In genomic region chr4:77714514-77714913, GRCh38 we compare ENCODE assay signal across 18 cellular contexts.
A peak's percentile ranks its signal among the peaks of the same experiment; 100 is the strongest.
DNase-seq lines count a peak whose midpoint lies in the region; ATAC-seq, FAIRE-seq and TF ChIP-seq lines count a peak whose summit lies in the region.
"Had no signal": no experiment of that assay in that cellular context is flagged by ENCODE, and none has a peak within 500 bp of the region (broad histone marks: within the 10 kb centered on the region; RNA-seq: fewer than 3 reads in every experiment).

No MANE protein-coding gene starts in this region.

- no peak overlapping the region for H3K27ac ChIP-seq in GM23338 (ENCODE audit: low read depth)
- H3K27ac ChIP-seq in pancreas: peak overlapping the region in 2 of 4 donors; percentile 37 to 56
- no peak overlapping the region for H3K27ac ChIP-seq in tibial nerve

- H3K9me3 ChIP-seq in pancreas (no peaks in the 10 kb centered on the region), tibial nerve (no peaks in the 10 kb centered on the region)
- H3K9me3 ChIP-seq: BE2C had no signal

- H3K36me3 ChIP-seq in GM23338 (ENCODE audit: insufficient read depth): no peaks in the 10 kb centered on the region
- no peaks in the 10 kb centered on the region for H3K36me3 ChIP-seq in pancreas
- H3K36me3 ChIP-seq in tibial nerve: peaks cover 0 to 16% (median 0%) of the 10 kb centered on the region in 3 donors
- H3K36me3 ChIP-seq: BE2C had no signal

- TF ChIP-seq CTCF in GM23338 (conservative IDR thresholded peaks at IDR 0.05; ENCODE audit: low read depth in 2 of 2) (no peak), pancreas (IDR thresholded peaks at IDR 0.05) (no peak), tibial nerve (IDR thresholded peaks at IDR 0.05) (no peak)

- H3K4me1 Mint-ChIP-seq in GM23338: peaks cover 47% of the 10 kb centered on the region
- peaks cover 40% of the 10 kb centered on the region for H3K4me1 Mint-ChIP-seq in activated naive CD8-positive, alpha-beta T cell treated with anti-CD3 and anti-CD28 coated beads, Interleukin-2, amount 10 ng/mL, durations not matched to agents 7 days and 5 days

- H3K9me3 Mint-ChIP-seq in GM23338: no peaks in the 10 kb centered on the region
- peaks cover 6% of the 10 kb centered on the region for H3K9me3 Mint-ChIP-seq in activated naive CD8-positive, alpha-beta T cell treated with anti-CD3 and anti-CD28 coated beads, Interleukin-2, amount 10 ng/mL, durations not matched to agents 7 days and 5 days

- H2AFZ ChIP-seq in GM23338: no peak overlapping the region

- no peaks in the 10 kb centered on the region for H4K20me1 ChIP-seq in GM23338 (replicated peaks; ENCODE audit: insufficient read depth)

- no peak for TF ChIP-seq EP300 in tibial nerve (IDR thresholded peaks at IDR 0.05)

- no peak overlapping the region for H3K4me2 ChIP-seq in GM23338

- TF ChIP-seq POLR2A in tibial nerve (IDR thresholded peaks at IDR 0.05): no peak

- POLR2A ChIA-PET in activated naive CD8-positive, alpha-beta T cell treated with anti-CD3 and anti-CD28 coated beads, Interleukin-2, amount 10 ng/mL, durations not matched to agents 7 days and 5 days (lab: Charles Lee): interaction anchor here (1.0 kb wide), 1 partner anchor 148 kb away, joined by 3 read pairs; the partner anchor contains the start of gene MRPL1

- no peak for DNase-seq in Right ventricle myocardium superior
- DNase-seq in left cardiac atrium: no peak
- no peak for DNase-seq in GM23338 (ENCODE audit: low spot score)
- no peak for DNase-seq in activated naive CD8-positive, alpha-beta T cell treated with anti-CD3 and anti-CD28 coated beads, Interleukin-2, amount 10 ng/mL, durations not matched to agents 7 days and 5 days
- DNase-seq in pancreas: peak in 1 of 6 donors; percentile 29
- no peak for DNase-seq in tibial nerve (ENCODE audit: low spot score in 2 of 2)
- DNase-seq in nucleus accumbens (lab: John Stamatoyannopoulos, UW): no peak
- DNase-seq: BE2C; CD4-positive, CD25-positive, alpha-beta regulatory T cell; DMS153; GDM1; HCEC 1CT; NCI-H1105; NCI-H1694; NCI-H2081 treated with DMSO at 0.1 percent for 48 hours had no signal

- H3K27me3 Mint-ChIP-seq in GM23338 (ENCODE audit: insufficient read depth, low read depth, poor library complexity): no peaks in the 10 kb centered on the region
- H3K27me3 Mint-ChIP-seq in activated naive CD8-positive, alpha-beta T cell treated with anti-CD3 and anti-CD28 coated beads, Interleukin-2, amount 10 ng/mL, durations not matched to agents 7 days and 5 days: no peaks in the 10 kb centered on the region
- H3K27me3 Mint-ChIP-seq: CD4-positive, CD25-positive, alpha-beta regulatory T cell had no signal

- peak overlapping the region; percentile 36; the same call in 1 of the 2 replicates for H3K27ac Mint-ChIP-seq in GM23338
- H3K27ac Mint-ChIP-seq in activated naive CD8-positive, alpha-beta T cell treated with anti-CD3 and anti-CD28 coated beads, Interleukin-2, amount 10 ng/mL, durations not matched to agents 7 days and 5 days: no peak overlapping the region

- ATAC-seq in Right ventricle myocardium superior (ENCODE audit: poor library complexity) (peak; percentile 63), left cardiac atrium (no peak), GM23338 (no peak), pancreas (peak; percentile 41 to 66 (median 58))
- no peak for ATAC-seq in activated naive CD8-positive, alpha-beta T cell treated with anti-CD3 and anti-CD28 coated beads, Interleukin-2, amount 10 ng/mL, durations not matched to agents 7 days and 5 days (ENCODE audit: low read depth)
- ATAC-seq: K562, Panc1 had no signal

- no peaks in the 10 kb centered on the region for H3K9me2 ChIP-seq in GM23338 (ENCODE audit: insufficient read depth)

- H3K79me2 ChIP-seq in GM23338 (replicated peaks; ENCODE audit: insufficient read depth): no peaks in the 10 kb centered on the region

- 27 to 29% methylated on average over 2 of the region's 2 CpGs for WGBS in pancreas, 2 donors
- WGBS in tibial nerve, 2 donors: 87 to 90% methylated on average over 2 of the region's 2 CpGs

- intact Hi-C loops in Right ventricle myocardium superior (cut with DNase I) (no loop called here), left cardiac atrium (cut with DNase I) (no loop called here), pancreas (cut with DNase I) (no loop called here)

- no peaks in the 10 kb centered on the region for H3F3A ChIP-seq in GM23338 (replicated peaks; ENCODE audit: low read depth)

- no peaks in the 10 kb centered on the region for H3K27me3 ChIP-seq in GM23338 (ENCODE audit: insufficient read depth)
- no peaks in the 10 kb centered on the region for H3K27me3 ChIP-seq in pancreas
- H3K27me3 ChIP-seq in tibial nerve: no peaks in the 10 kb centered on the region
- H3K27me3 ChIP-seq: BE2C had no signal

- no peak overlapping the region for H3K4me3 Mint-ChIP-seq in GM23338
- peak overlapping the region; percentile 31 for H3K4me3 Mint-ChIP-seq in activated naive CD8-positive, alpha-beta T cell treated with anti-CD3 and anti-CD28 coated beads, Interleukin-2, amount 10 ng/mL, durations not matched to agents 7 days and 5 days
- H3K4me3 Mint-ChIP-seq: CD4-positive, CD25-positive, alpha-beta regulatory T cell had no signal

- H3K4me3 ChIP-seq in GM23338 (no peak overlapping the region), pancreas (no peak overlapping the region), tibial nerve (no peak overlapping the region)
- H3K4me3 ChIP-seq: K562 had no signal

- H3K36me3 Mint-ChIP-seq in GM23338 (ENCODE audit: low read depth): no peaks in the 10 kb centered on the region
- peaks cover 48% of the 10 kb centered on the region for H3K36me3 Mint-ChIP-seq in activated naive CD8-positive, alpha-beta T cell treated with anti-CD3 and anti-CD28 coated beads, Interleukin-2, amount 10 ng/mL, durations not matched to agents 7 days and 5 days

- H3K4me1 ChIP-seq in GM23338 (ENCODE audit: insufficient read depth): peaks cover 30% of the 10 kb centered on the region
- H3K4me1 ChIP-seq in pancreas: peaks cover 6 to 18% (median 13%) of the 10 kb centered on the region in 3 donors
- H3K4me1 ChIP-seq in tibial nerve: no peaks in the 10 kb centered on the region
- H3K4me1 ChIP-seq: BE2C had no signal

- FAIRE-seq in pancreas (lab: Jason Lieb, UNC): no peak
- FAIRE-seq: A204.1, K562 had no signal

TF ChIP-seq in GM23338, 12 proteins besides CTCF, POLR2A, EP300 and RAD21:
- TF ChIP-seq EZH2 (IDR thresholded peaks at IDR 0.05; ENCODE audit: low read depth, unreplicated experiment) (no peak), ZNF331 (CRISPR knock-in tag; IDR thresholded peaks at IDR 0.05; ENCODE audit: low read depth) (no peak), ZNF462 (CRISPR knock-in tag; IDR thresholded peaks at IDR 0.05) (no peak), STAT1 (IDR thresholded peaks at IDR 0.05; ENCODE audit: unreplicated experiment) (no peak), POLR2AphosphoS5 (IDR thresholded peaks at IDR 0.05; ENCODE audit: low read depth) (no peak)
TF ChIP-seq in GM23338: peak in this region for 0.

Comparison
In these comparisons a context has a peak if more than half of its experiments do, and no peak if none do; other contexts are left out.
1. ATAC-seq: peak in Right ventricle myocardium superior (single experiment) and pancreas (4 of 4); none in left cardiac atrium (0 of 2), GM23338 (single experiment) and activated naive CD8-positive, alpha-beta T cell treated with anti-CD3 and anti-CD28 coated beads, Interleukin-2, amount 10 ng/mL, durations not matched to agents 7 days and 5 days (single experiment).